In genomic region chr20:49631074-49631716, GRCh38 we compare ENCODE assay signal across 9 cellular contexts.
DNase-seq lines count a peak whose midpoint lies in the region; ATAC-seq and TF ChIP-seq lines count a peak whose summit lies in the region.
"Had no signal": no experiment of that assay in that cellular context is flagged by ENCODE, and none has a peak within 500 bp of the region (broad histone marks: within the 10 kb centered on the region; RNA-seq: fewer than 3 reads in every experiment).

No MANE protein-coding gene starts in this region.

- no peaks in the 10 kb centered on the region for H3K4me1 ChIP-seq in fibroblast of lung (ENCODE audit: control insufficient read depth, extremely low read depth, insufficient read depth, low read length)

- H3K36me3 Mint-ChIP-seq in stimulated activated naive B cell treated with anti-CD40 and anti-IgM and Interleukin-4, amounts not matched to agents 10 μg/mL and 1 μg/mL and 100 μg/mL, for 72 hours, result peaks cover 43 to 63% of the 10 kb centered on the region in 2 donors

- DNase-seq in DMS 273 (lab: John Stamatoyannopoulos, UW; ENCODE audit: unreplicated experiment) (peak; percentile 46), DMS 273 treated with DMSO at 0.1 percent for 48 hours (lab: John Stamatoyannopoulos, UW) (no peak), fibroblast of lung (ENCODE audit: low read depth in 2 of 2) (peak; percentile 23 to 42), NCI-H345 treated with DMSO at 0.1 percent for 48 hours (lab: John Stamatoyannopoulos, UW; ENCODE audit: unreplicated experiment) (no peak), midbrain (lab: John Stamatoyannopoulos, UW) (no peak), AG08395 (ENCODE audit: low spot score) (no peak)
- no peak for DNase-seq in stimulated activated naive B cell treated with anti-CD40 and anti-IgM and Interleukin-4, amounts not matched to agents 10 μg/mL and 1 μg/mL and 100 μg/mL, for 72 hours

- no peak overlapping the region for H3K27ac ChIP-seq in fibroblast of lung (ENCODE audit: insufficient read depth, low read length)
- H3K27ac ChIP-seq: 22Rv1 had no signal

- no peaks in the 10 kb centered on the region for H3K9me3 ChIP-seq in fibroblast of lung (ENCODE audit: control insufficient read depth, insufficient read depth, low read depth, low read length)

- H3K27me3 ChIP-seq in fibroblast of lung (ENCODE audit: control insufficient read depth, insufficient read depth, low read length), result no peaks in the 10 kb centered on the region

- TF ChIP-seq CTCF in fibroblast of lung (conservative IDR thresholded peaks at IDR 0.05 in 1 of 2, IDR thresholded peaks at IDR 0.05 in 1 of 2; ENCODE audit: low read depth in 1 of 2, low read length in 2 of 2), result no peak

- peaks cover 30 to 44% of the 10 kb centered on the region in 2 donors for H3K4me1 Mint-ChIP-seq in stimulated activated naive B cell treated with anti-CD40 and anti-IgM and Interleukin-4, amounts not matched to agents 10 μg/mL and 1 μg/mL and 100 μg/mL, for 72 hours

- no peaks in the 10 kb centered on the region for H3K79me2 ChIP-seq in fibroblast of lung (ENCODE audit: control insufficient read depth, insufficient read depth, low read length)

- H3K36me3 ChIP-seq in fibroblast of lung (ENCODE audit: control insufficient read depth, insufficient read depth, low read length), result peaks cover 4% of the 10 kb centered on the region

- H3K4me2 ChIP-seq in fibroblast of lung (ENCODE audit: extremely low read depth, insufficient read depth, low read length), result no peak overlapping the region

- H3K4me3 Mint-ChIP-seq in stimulated activated naive B cell treated with anti-CD40 and anti-IgM and Interleukin-4, amounts not matched to agents 10 μg/mL and 1 μg/mL and 100 μg/mL, for 72 hours, result peak overlapping the region in 1 of 2 donors; percentile 33

- H3K9me3 Mint-ChIP-seq in stimulated activated naive B cell treated with anti-CD40 and anti-IgM and Interleukin-4, amounts not matched to agents 10 μg/mL and 1 μg/mL and 100 μg/mL, for 72 hours, result peaks cover 0 to 1% of the 10 kb centered on the region in 2 donors

- H3K9ac ChIP-seq in fibroblast of lung (ENCODE audit: insufficient read depth, low read length), result no peak overlapping the region

- H4K20me1 ChIP-seq in fibroblast of lung (ENCODE audit: control insufficient read depth, extremely low read depth, insufficient read depth, low read length), result no peaks in the 10 kb centered on the region

- H2AFZ ChIP-seq in fibroblast of lung (ENCODE audit: low read length), result no peak overlapping the region

- no peak overlapping the region for H3K4me3 ChIP-seq in fibroblast of lung (replicated peaks in 1 of 4; ENCODE audit: control extremely low read depth in 1 of 4, insufficient read depth in 1 of 4, low read depth in 3 of 4, low read length in 4 of 4)

- peaks cover 4 to 7% of the 10 kb centered on the region in 2 donors for H3K27me3 Mint-ChIP-seq in stimulated activated naive B cell treated with anti-CD40 and anti-IgM and Interleukin-4, amounts not matched to agents 10 μg/mL and 1 μg/mL and 100 μg/mL, for 72 hours

- ATAC-seq in HG03460 (IDR thresholded peaks at IDR 0.05; ENCODE audit: unreplicated experiment), result peak; percentile 37
- peak; percentile 37 to 64 for ATAC-seq in stimulated activated naive B cell treated with anti-CD40 and anti-IgM and Interleukin-4, amounts not matched to agents 10 μg/mL and 1 μg/mL and 100 μg/mL, for 72 hours (replicated peaks)

- H3K27ac Mint-ChIP-seq in stimulated activated naive B cell treated with anti-CD40 and anti-IgM and Interleukin-4, amounts not matched to agents 10 μg/mL and 1 μg/mL and 100 μg/mL, for 72 hours, result peak overlapping the region; percentile 53

Comparison
In these comparisons a context has a peak if more than half of its experiments do, and no peak if none do; other contexts are left out.
1. DNase-seq: peak in DMS 273 (single experiment) and fibroblast of lung (2 of 2); none in DMS 273 treated with DMSO at 0.1 percent for 48 hours (single experiment), stimulated activated naive B cell treated with anti-CD40 and anti-IgM and Interleukin-4, amounts not matched to agents 10 μg/mL and 1 μg/mL and 100 μg/mL, for 72 hours (single experiment), NCI-H345 treated with DMSO at 0.1 percent for 48 hours (single experiment), midbrain (single experiment) and AG08395 (single experiment).